Comparison of ENCODE assay signal across 9 cellular contexts in genomic region chr14:72443991-72444431, GRCh38.
A peak's percentile ranks its signal among the peaks of the same experiment; 100 is the strongest.
DNase-seq lines count a peak whose midpoint lies in the region; TF ChIP-seq lines count a peak whose summit lies in the region.
"Had no signal": no experiment of that assay in that cellular context is flagged by ENCODE, and none has a peak within 500 bp of the region (broad histone marks: within the 10 kb centered on the region; RNA-seq: fewer than 3 reads in every experiment).

No MANE protein-coding gene starts in this region.

- H3K4me3 ChIP-seq in HEK293 (ENCODE audit: low read depth, low read length): no peak overlapping the region

- peaks cover 69% of the 10 kb centered on the region for H3K4me1 Mint-ChIP-seq in T-helper 1 cell treated with Interleukin-12 subunit alpha and Interleukin-12 subunit beta and Interleukin-4 antibody, amounts not matched to agents 30 μg/mL and 1 μg/mL, for 36 hours (ENCODE audit: low read depth)

- no peaks in the 10 kb centered on the region for H3K27me3 Mint-ChIP-seq in T-helper 1 cell treated with Interleukin-12 subunit alpha and Interleukin-12 subunit beta and Interleukin-4 antibody, amounts not matched to agents 30 μg/mL and 1 μg/mL, for 36 hours (ENCODE audit: low read depth)

- H3K9me3 Mint-ChIP-seq in T-helper 1 cell treated with Interleukin-12 subunit alpha and Interleukin-12 subunit beta and Interleukin-4 antibody, amounts not matched to agents 30 μg/mL and 1 μg/mL, for 36 hours: no peaks in the 10 kb centered on the region

- peaks cover 7% of the 10 kb centered on the region for H3K36me3 Mint-ChIP-seq in T-helper 1 cell treated with Interleukin-12 subunit alpha and Interleukin-12 subunit beta and Interleukin-4 antibody, amounts not matched to agents 30 μg/mL and 1 μg/mL, for 36 hours (ENCODE audit: low read depth)

- POLR2A ChIA-PET in HEK293 (lab: Yijun Ruan, JAX): no interaction called here

- no peak overlapping the region for H3K27ac ChIP-seq in HEK293 (ENCODE audit: extremely low read depth, low read depth, low read length)
- H3K27ac ChIP-seq: KMS-11 had no signal

- DNase-seq in amniotic epithelial cell (ENCODE audit: low read depth) (peak; percentile 34), NCI-H2081 (lab: John Stamatoyannopoulos, UW) (no peak), 8988T (no peak), NCI-H1417 treated with DMSO at 0.1 percent for 48 hours (lab: John Stamatoyannopoulos, UW) (no peak), mesenteric fat pad (ENCODE audit: low spot score) (no peak)
- DNase-seq in stimulated activated CD8-positive, alpha-beta memory T cell treated with anti-CD3 and anti-CD28 coated beads, Interleukin-2, amount 100 ng/mL, for 48 hours (ENCODE audit: low read depth in 2 of 2): peak; percentile 23 to 24

- H3K36me3 ChIP-seq in HEK293 (ENCODE audit: control insufficient read depth in 2 of 2, insufficient read depth in 1 of 2, low read length in 2 of 2): no peaks in the 10 kb centered on the region

- no peak for TF ChIP-seq CTCF in HEK293 (tag by site-specific recombination; IDR thresholded peaks at IDR 0.05)

- peak overlapping the region; percentile 92 for H3K27ac Mint-ChIP-seq in T-helper 1 cell treated with Interleukin-12 subunit alpha and Interleukin-12 subunit beta and Interleukin-4 antibody, amounts not matched to agents 30 μg/mL and 1 μg/mL, for 36 hours

- no peaks in the 10 kb centered on the region for H3K9me3 ChIP-seq in HEK293 (ENCODE audit: control insufficient read depth, insufficient read depth, low read depth, low read length)

- H3K4me3 Mint-ChIP-seq in T-helper 1 cell treated with Interleukin-12 subunit alpha and Interleukin-12 subunit beta and Interleukin-4 antibody, amounts not matched to agents 30 μg/mL and 1 μg/mL, for 36 hours: peak overlapping the region; percentile 82

- CTCF ChIA-PET in HEK293 (lab: Yijun Ruan, JAX): interaction anchor here (0.5 to 0.6 kb wide), 2 partner anchors 104 to 389 kb away, joined by 3 read pairs; no protein-coding TSS in a partner anchor

- no peaks in the 10 kb centered on the region for H3K4me1 ChIP-seq in HEK293 (ENCODE audit: control insufficient read depth, insufficient read depth, low read length)

TF ChIP-seq in HEK293, 187 proteins besides CTCF, POLR2A, EP300 and RAD21:
- TF ChIP-seq ZNF555 (tag by site-specific recombination; conservative IDR thresholded peaks at IDR 0.05) (no peak), ZNF211 (tag by site-specific recombination; IDR thresholded peaks at IDR 0.05; ENCODE audit: low read depth) (no peak), KLF16 (tag by site-specific recombination; IDR thresholded peaks at IDR 0.05) (no peak), EGR2 (tag by site-specific recombination; IDR thresholded peaks at IDR 0.05; ENCODE audit: low read depth) (peak; percentile 94), GFI1B (tag by site-specific recombination; IDR thresholded peaks at IDR 0.05) (no peak), ZFHX2 (tag by site-specific recombination; conservative IDR thresholded peaks at IDR 0.05) (peak; percentile 97), SP3 (tag by site-specific recombination; IDR thresholded peaks at IDR 0.05) (no peak), ZNF302 (tag by site-specific recombination; IDR thresholded peaks at IDR 0.05; ENCODE audit: low read depth) (no peak)

Comparison
In these comparisons a context has a peak if more than half of its experiments do, and no peak if none do; other contexts are left out.
1. DNase-seq: peak in amniotic epithelial cell (single experiment) and stimulated activated CD8-positive, alpha-beta memory T cell treated with anti-CD3 and anti-CD28 coated beads, Interleukin-2, amount 100 ng/mL, for 48 hours (2 of 2); none in NCI-H2081 (0 of 2), 8988T (single experiment), NCI-H1417 treated with DMSO at 0.1 percent for 48 hours (single experiment) and mesenteric fat pad (single experiment).